ENCODE assay signal across 11 cellular contexts in genomic region chr4:184896868-184897715, GRCh38.
A peak's percentile ranks its signal among the peaks of the same experiment; 100 is the strongest.
DNase-seq lines count a peak whose midpoint lies in the region; ATAC-seq and TF ChIP-seq lines count a peak whose summit lies in the region.
"Had no signal": no experiment of that assay in that cellular context is flagged by ENCODE, and none has a peak within 500 bp of the region (broad histone marks: within the 10 kb centered on the region; RNA-seq: fewer than 3 reads in every experiment).

No MANE protein-coding gene starts in this region.

- WGBS in H9 (ENCODE audit: extremely low coverage, insufficient read length, low lambda C conversion rate): 100% methylated on average over 1 of the region's 19 CpGs

- no peaks in the 10 kb centered on the region for H3K79me2 ChIP-seq in H9 (ENCODE audit: insufficient read depth, low read length)

- no peak overlapping the region for H3K4me3 Mint-ChIP-seq in H9

- H3K9me3 ChIP-seq in neutrophil: no peaks in the 10 kb centered on the region
- H3K9me3 ChIP-seq in H9 (ENCODE audit: control insufficient read depth, low read depth, low read length): no peaks in the 10 kb centered on the region

- no peaks in the 10 kb centered on the region for H3K79me1 ChIP-seq in H9 (ENCODE audit: insufficient read depth, low read depth, low read length, poor library complexity, severe bottlenecking)

- no peak overlapping the region for H3T11ph ChIP-seq in H9 (ENCODE audit: low read length)

- H3K9ac ChIP-seq in H9 (ENCODE audit: extremely low read depth, insufficient read length, low read length): no peak overlapping the region

- H2BK12ac ChIP-seq in H9 (ENCODE audit: insufficient read length, low read depth, low read length): no peak overlapping the region

- no peak overlapping the region for H3K4me2 ChIP-seq in H9 (ENCODE audit: insufficient read depth, insufficient read length, low read length)

- H3K27me3 Mint-ChIP-seq in H9 (ENCODE audit: low read depth): no peaks in the 10 kb centered on the region; the same call in 1 of the 2 replicates

- H3K56ac ChIP-seq in H9 (ENCODE audit: insufficient read length, low read depth, low read length): no peak overlapping the region

- H3K27me3 ChIP-seq in neutrophil (no peaks in the 10 kb centered on the region), H9 (ENCODE audit: insufficient read depth, low read length) (no peaks in the 10 kb centered on the region)
- H3K27me3 ChIP-seq: brain microvascular endothelial cell had no signal

- no peak overlapping the region for H2BK5ac ChIP-seq in H9 (ENCODE audit: insufficient read length, low read length)

- no peak overlapping the region for H3K18ac ChIP-seq in H9 (ENCODE audit: insufficient read length, low read depth, low read length)

- no peak overlapping the region for H3K23ac ChIP-seq in H9 (ENCODE audit: insufficient read length, low read depth, low read length)

- peaks cover 5% of the 10 kb centered on the region in 2 experiments; a peak in 2 of 4 replicates for H3K4me1 Mint-ChIP-seq in H9

- DNase-seq in SIG-M5 treated with dmso at 0.1 percent for 504 hours (lab: John Stamatoyannopoulos, UW; ENCODE audit: unreplicated experiment) (peak; percentile 91), H9 (no peak), glomerular visceral epithelial cell (ENCODE audit: extremely low spot score) (no peak), NCI-H1417 (lab: John Stamatoyannopoulos, UW) (no peak)
- no peak for DNase-seq in activated T-cell treated with anti-CD3 and anti-CD28 coated beads, Interleukin-2, amount 50 U/mL, for 1 hour
- DNase-seq: brain microvascular endothelial cell; islet precursor cell; stimulated activated CD4-positive, alpha-beta T cell treated with anti-CD3 and anti-CD28 coated beads, Interleukin-2, amount 100 ng/mL, for 24 hours had no signal

- peak overlapping the region; percentile 93 for H3K27ac ChIP-seq in neutrophil
- H3K27ac ChIP-seq in H9 (ENCODE audit: insufficient read length, low read depth, low read length): no peak overlapping the region
- H3K27ac ChIP-seq: brain microvascular endothelial cell had no signal

- H2AK5ac ChIP-seq in H9 (ENCODE audit: insufficient read length, low read length): no peak overlapping the region

- no peak for TF ChIP-seq CTCF in neutrophil (IDR thresholded peaks at IDR 0.05)
- no peak for TF ChIP-seq CTCF in H9 (conservative IDR thresholded peaks at IDR 0.05)

- no peak overlapping the region for H4K8ac ChIP-seq in H9 (replicated peaks; ENCODE audit: insufficient read length, low read depth, low read length)

- H3K4me1 ChIP-seq in neutrophil (ENCODE audit: control insufficient read depth in 1 of 2, insufficient read depth in 1 of 2, low read depth in 1 of 2, low read length in 1 of 2): peaks cover 67% of the 10 kb centered on the region in 2 experiments
- H3K4me1 ChIP-seq in H9 (ENCODE audit: insufficient read depth, low read length): no peaks in the 10 kb centered on the region

- H3K4me3 ChIP-seq in neutrophil (ENCODE audit: low read depth in 1 of 2, low read length in 1 of 2): peak overlapping the region; percentile 49 to 50

- ATAC-seq in GM18870 (IDR thresholded peaks at IDR 0.05; ENCODE audit: unreplicated experiment) (peak; percentile 50), HG02798 (IDR thresholded peaks at IDR 0.05; ENCODE audit: poor library complexity, unreplicated experiment) (peak; percentile 69)

- H2AFZ ChIP-seq in H9 (ENCODE audit: low read length): no peak overlapping the region

- H4K20me1 ChIP-seq in H9 (ENCODE audit: control insufficient read depth, insufficient read depth, insufficient read length): no peaks in the 10 kb centered on the region

- no peaks in the 10 kb centered on the region; a peak in 1 of 5 replicates for H3K9me3 Mint-ChIP-seq in H9

- H2BK120ac ChIP-seq in H9 (ENCODE audit: low read depth, low read length, poor library complexity, severe bottlenecking): no peak overlapping the region

- no peak overlapping the region for H3K14ac ChIP-seq in H9 (ENCODE audit: insufficient read depth, low read length)

- no peak overlapping the region; a peak in 1 of 7 replicates for H3K27ac Mint-ChIP-seq in H9

- no peaks in the 10 kb centered on the region for H3K36me3 ChIP-seq in neutrophil
- H3K36me3 ChIP-seq: brain microvascular endothelial cell had no signal

- H3K23me2 ChIP-seq in H9 (ENCODE audit: insufficient read length, low read depth, low read length, poor library complexity, severe bottlenecking): no peaks in the 10 kb centered on the region

- no peak overlapping the region for H3K4ac ChIP-seq in H9 (ENCODE audit: low read depth, low read length)

- no peak overlapping the region for H2BK20ac ChIP-seq in H9 (ENCODE audit: low read depth, low read length, poor library complexity, severe bottlenecking)

- no peak overlapping the region for H2BK15ac ChIP-seq in H9 (ENCODE audit: low read depth, low read length)

- H3K36me3 Mint-ChIP-seq in H9 (ENCODE audit: insufficient read depth in 1 of 3, low read depth in 3 of 3): no peaks in the 10 kb centered on the region; a peak in 1 of 7 replicates

- H4K91ac ChIP-seq in H9 (ENCODE audit: insufficient read length, low read depth, low read length): no peak overlapping the region

- no peak overlapping the region for H4K5ac ChIP-seq in H9 (ENCODE audit: insufficient read length, low read depth, low read length)
